ENCODE assay signal across 8 cellular contexts in genomic region chr10:58334817-58335305, GRCh38. TPM values are rescaled to one million over a fixed set of nuclear protein-coding genes. Genes with fewer than 3 reads are reported as not detected.
A peak's percentile ranks its signal among the peaks of the same experiment; 100 is the strongest.
DNase-seq lines count a peak whose midpoint lies in the region; ATAC-seq, FAIRE-seq and TF ChIP-seq lines count a peak whose summit lies in the region.

Gene UBE2D1, plus strand, starts transcription at chr10:58335006. Its CDS starts 196 bp downstream, at chr10:58335202.

- TF ChIP-seq CTCF in Loucy (conservative IDR thresholded peaks at IDR 0.05; ENCODE audit: low read length) (no peak), glutamatergic neuron (IDR thresholded peaks at IDR 0.05; ENCODE audit: partially characterized antibody, unreplicated experiment) (peak; percentile 58), osteocyte (IDR thresholded peaks at IDR 0.05) (peak; percentile 34)

- H3K9ac ChIP-seq in Loucy (ENCODE audit: low read depth, low read length, poor library complexity, severe bottlenecking): peak within 1 kb of the TSS; percentile 75

- H3K27me3 ChIP-seq in Loucy (ENCODE audit: insufficient read depth, low read length, poor library complexity, severe bottlenecking) (no peaks in the 10 kb centered on the region), thymus (ENCODE audit: control insufficient read depth, insufficient read depth) (no peaks in the 10 kb centered on the region)

- peak within 1 kb of the TSS; percentile 98 for H3K4me2 ChIP-seq in Loucy (ENCODE audit: low read depth, low read length, poor library complexity, severe bottlenecking)

- peak; percentile 99 for TF ChIP-seq POLR2A in H54 (IDR thresholded peaks at IDR 0.05; ENCODE audit: low read depth, low read length)

- peak; percentile 93 to 95 for ATAC-seq in activated naive CD4-positive, alpha-beta T cell treated with anti-CD3 and anti-CD28 coated beads, Interleukin-2, amount 50 U/mL, for 72 hours

- WGBS in thymus: under 1% methylated on average over 49 of the region's 49 CpGs

- no peaks in the 10 kb centered on the region for H3K36me3 ChIP-seq in Loucy (ENCODE audit: insufficient read depth, low read length)
- H3K36me3 ChIP-seq in thymus (ENCODE audit: control insufficient read depth, insufficient read depth): no peaks in the 10 kb centered on the region

- peaks cover 30% of the 10 kb centered on the region for H3K79me2 ChIP-seq in Loucy (ENCODE audit: insufficient read depth, low read length)

- peaks cover 6 to 8% of the 10 kb centered on the region in 2 donors for H3K36me3 Mint-ChIP-seq in activated naive CD4-positive, alpha-beta T cell treated with anti-CD3 and anti-CD28 coated beads, Interleukin-2, amount 50 U/mL, for 72 hours
- H3K36me3 Mint-ChIP-seq in glutamatergic neuron (ENCODE audit: unreplicated experiment): no peaks in the 10 kb centered on the region
- peaks cover 3% of the 10 kb centered on the region for H3K36me3 Mint-ChIP-seq in osteocyte (ENCODE audit: unreplicated experiment)

- H3K9me2 ChIP-seq in Loucy (replicated peaks; ENCODE audit: low read depth, low read length): no peaks in the 10 kb centered on the region

- peak within 1 kb of the TSS; percentile 87 to 94 for H3K27ac Mint-ChIP-seq in activated naive CD4-positive, alpha-beta T cell treated with anti-CD3 and anti-CD28 coated beads, Interleukin-2, amount 50 U/mL, for 72 hours
- H3K27ac Mint-ChIP-seq in glutamatergic neuron (ENCODE audit: unreplicated experiment): peak within 1 kb of the TSS; percentile 93
- H3K27ac Mint-ChIP-seq in osteocyte (ENCODE audit: unreplicated experiment): peak within 1 kb of the TSS; percentile 78

- peaks cover 5% of the 10 kb centered on the region for H3K4me1 Mint-ChIP-seq in glutamatergic neuron (ENCODE audit: low read depth, unreplicated experiment)
- peaks cover 24% of the 10 kb centered on the region for H3K4me1 Mint-ChIP-seq in osteocyte (ENCODE audit: unreplicated experiment)

- DNase-seq in GF-D8 (lab: John Stamatoyannopoulos, UW) (peak; percentile 45), H54 (ENCODE audit: insufficient read length, low spot score) (peak; percentile 84), SKM-1 (lab: John Stamatoyannopoulos, UW; ENCODE audit: unreplicated experiment) (peak; percentile 85), glutamatergic neuron (peak; percentile 92), osteocyte (ENCODE audit: extremely low spot score, unreplicated experiment) (peak; percentile 90)
- DNase-seq in activated naive CD4-positive, alpha-beta T cell treated with anti-CD3 and anti-CD28 coated beads, Interleukin-2, amount 50 U/mL, for 72 hours (ENCODE audit: low spot score in 2 of 2): peak; percentile 81

- peak within 1 kb of the TSS; percentile 96 for H3K4me3 Mint-ChIP-seq in glutamatergic neuron (ENCODE audit: unreplicated experiment)
- peak within 1 kb of the TSS; percentile 93 for H3K4me3 Mint-ChIP-seq in osteocyte (ENCODE audit: unreplicated experiment)

- peak within 1 kb of the TSS; percentile 88 for H2AFZ ChIP-seq in Loucy (ENCODE audit: low read length)

- H3K9me3 ChIP-seq in Loucy (ENCODE audit: insufficient read depth, low read depth, low read length): no peaks in the 10 kb centered on the region
- H3K9me3 ChIP-seq in thymus (ENCODE audit: control insufficient read depth): peaks cover 1% of the 10 kb centered on the region

- no peaks in the 10 kb centered on the region for H3F3A ChIP-seq in Loucy (ENCODE audit: low read depth)

- FAIRE-seq in H54 (lab: Jason Lieb, UNC): peak; percentile 75

- H4K20me1 ChIP-seq in Loucy (ENCODE audit: insufficient read depth, low read length, poor library complexity, severe bottlenecking): peaks cover 26% of the 10 kb centered on the region

- H3K4me3 ChIP-seq in Loucy (ENCODE audit: low read length, poor library complexity, severe bottlenecking) (peak within 1 kb of the TSS; percentile 90), thymus (ENCODE audit: low read length) (peak within 1 kb of the TSS; percentile 94)

- H3K9me3 Mint-ChIP-seq in activated naive CD4-positive, alpha-beta T cell treated with anti-CD3 and anti-CD28 coated beads, Interleukin-2, amount 50 U/mL, for 72 hours: no peaks in the 10 kb centered on the region
- H3K9me3 Mint-ChIP-seq in glutamatergic neuron (ENCODE audit: unreplicated experiment): peaks cover 8% of the 10 kb centered on the region
- H3K9me3 Mint-ChIP-seq in osteocyte (ENCODE audit: unreplicated experiment): no peaks in the 10 kb centered on the region

- H3K4me1 ChIP-seq in Loucy (ENCODE audit: insufficient read depth, low read length, poor library complexity, severe bottlenecking): peaks cover 27% of the 10 kb centered on the region
- no peaks in the 10 kb centered on the region for H3K4me1 ChIP-seq in thymus (ENCODE audit: control insufficient read depth, insufficient read depth, low read length)

- H3K27me3 Mint-ChIP-seq in glutamatergic neuron (ENCODE audit: unreplicated experiment) (peaks cover 4% of the 10 kb centered on the region), osteocyte (ENCODE audit: unreplicated experiment) (peaks cover 29% of the 10 kb centered on the region)

- H3K27ac ChIP-seq in thymus (ENCODE audit: low read depth): peak within 1 kb of the TSS; percentile 68

RNA-seq across cellular contexts. Expression of gene UBE2D1, which starts in this region (rescaled TPM):
- 1 to 10 TPM; 7.6 to 9.7 TPM for total RNA-seq in activated naive CD4-positive, alpha-beta T cell treated with anti-CD3 and anti-CD28 coated beads, Interleukin-2, amount 50 U/mL, for 72 hours
- total RNA-seq in glutamatergic neuron (ENCODE audit: unreplicated experiment) (48.1 TPM), osteocyte (16.4 and 18.3 TPM in 2 replicates)
- polyA plus RNA-seq in thymus: 24.0 TPM

Comparison
In these comparisons a context has a peak if more than half of its experiments do, and no peak if none do; other contexts are left out.
1. Peak in every context shown above with its lines: DNase-seq, ATAC-seq, H3K4me3 ChIP-seq and H3K27ac ChIP-seq.